Comparison of ENCODE assay signal across 20 cellular contexts in the genomic region with DNA sequence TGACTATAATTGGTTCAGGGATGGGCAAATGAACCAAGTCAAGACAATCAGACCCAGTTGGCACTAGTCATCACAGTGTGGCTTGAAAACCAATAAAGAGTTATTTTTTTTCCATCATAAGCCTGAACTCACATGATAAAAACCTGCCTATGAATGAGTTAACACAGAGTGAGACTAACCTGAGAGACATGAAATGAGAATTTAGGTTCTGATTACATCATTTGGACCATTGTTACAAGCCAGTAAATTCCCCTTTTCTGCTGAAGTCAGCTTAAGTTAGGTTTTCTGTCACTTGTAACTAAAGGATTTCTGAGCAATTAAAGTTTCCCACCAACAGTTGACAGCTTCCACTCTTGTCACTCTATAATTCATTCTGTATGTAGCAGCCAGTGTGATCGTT. TPM values are rescaled to one million over a fixed set of nuclear protein-coding genes. Genes with fewer than 3 reads are reported as not detected.
A peak's percentile ranks its signal among the peaks of the same experiment; 100 is the strongest.
DNase-seq lines count a peak whose midpoint lies in the region; ATAC-seq and TF ChIP-seq lines count a peak whose summit lies in the region.
"Had no signal": no experiment of that assay in that cellular context is flagged by ENCODE, and none has a peak within 500 bp of the region (broad histone marks: within the 10 kb centered on the region; RNA-seq: fewer than 3 reads in every experiment).

No MANE protein-coding gene starts in this region.

- WGBS in body of pancreas, 2 donors: 54 to 69% methylated on average over 1 of the region's 1 CpG

- H3K4me3 Mint-ChIP-seq in activated CD8-positive, alpha-beta memory T cell treated with anti-CD3 and anti-CD28 coated beads, Interleukin-2, amount 10 ng/mL, durations not matched to agents 7 days and 5 days: no peak overlapping the region
- no peak overlapping the region for H3K4me3 Mint-ChIP-seq in CD4-positive, CD25-positive, alpha-beta regulatory T cell
- H3K4me3 Mint-ChIP-seq in natural killer cell (no peak overlapping the region), endothelial cell (ENCODE audit: unreplicated experiment) (no peak overlapping the region)
- no peak overlapping the region for H3K4me3 Mint-ChIP-seq in stimulated activated memory B cell treated with anti-CD40 and anti-IgM and Interleukin-4, amounts not matched to agents 10 μg/mL and 1 μg/mL and 100 μg/mL, for 72 hours
- H3K4me3 Mint-ChIP-seq: CD8-positive, alpha-beta memory T cell; H9 had no signal

- peaks cover 53% of the 10 kb centered on the region for H3K36me3 Mint-ChIP-seq in activated CD8-positive, alpha-beta memory T cell treated with anti-CD3 and anti-CD28 coated beads, Interleukin-2, amount 10 ng/mL, durations not matched to agents 7 days and 5 days
- peaks cover 29% of the 10 kb centered on the region for H3K36me3 Mint-ChIP-seq in CD4-positive, CD25-positive, alpha-beta regulatory T cell
- peaks cover 10% of the 10 kb centered on the region for H3K36me3 Mint-ChIP-seq in natural killer cell
- H3K36me3 Mint-ChIP-seq in stimulated activated memory B cell treated with anti-CD40 and anti-IgM and Interleukin-4, amounts not matched to agents 10 μg/mL and 1 μg/mL and 100 μg/mL, for 72 hours: peaks cover 33% of the 10 kb centered on the region
- no peaks in the 10 kb centered on the region for H3K36me3 Mint-ChIP-seq in endothelial cell (ENCODE audit: low read depth, unreplicated experiment)

- no peak for ATAC-seq in activated CD8-positive, alpha-beta memory T cell treated with anti-CD3 and anti-CD28 coated beads, Interleukin-2, amount 10 ng/mL, durations not matched to agents 7 days and 5 days
- ATAC-seq in CD4-positive, CD25-positive, alpha-beta regulatory T cell (ENCODE audit: low read depth in 2 of 2): no peak
- ATAC-seq in natural killer cell (no peak), body of pancreas (no peak)
- no peak for ATAC-seq in stimulated activated memory B cell treated with anti-CD40 and anti-IgM and Interleukin-4, amounts not matched to agents 10 μg/mL and 1 μg/mL and 100 μg/mL, for 72 hours

- H3K9ac ChIP-seq in SK-N-MC (ENCODE audit: insufficient read length): no peak overlapping the region
- H3K9ac ChIP-seq: BLaER1 treated with 17β-estradiol and CSF1 and Interleukin-3, amounts not matched to agents 10 nM and 100 nM had no signal

- H3K27ac Mint-ChIP-seq in activated CD8-positive, alpha-beta memory T cell treated with anti-CD3 and anti-CD28 coated beads, Interleukin-2, amount 10 ng/mL, durations not matched to agents 7 days and 5 days: peak overlapping the region; percentile 4
- H3K27ac Mint-ChIP-seq in CD4-positive, CD25-positive, alpha-beta regulatory T cell: peak overlapping the region in 2 of 3 donors; percentile 62 to 68
- H3K27ac Mint-ChIP-seq in natural killer cell: peak overlapping the region; percentile 5 to 29
- H3K27ac Mint-ChIP-seq in stimulated activated memory B cell treated with anti-CD40 and anti-IgM and Interleukin-4, amounts not matched to agents 10 μg/mL and 1 μg/mL and 100 μg/mL, for 72 hours: no peak overlapping the region
- no peak overlapping the region for H3K27ac Mint-ChIP-seq in endothelial cell (ENCODE audit: unreplicated experiment)
- H3K27ac Mint-ChIP-seq: H9 had no signal

- H3K4me1 Mint-ChIP-seq in activated CD8-positive, alpha-beta memory T cell treated with anti-CD3 and anti-CD28 coated beads, Interleukin-2, amount 10 ng/mL, durations not matched to agents 7 days and 5 days: no peaks in the 10 kb centered on the region
- peaks cover 0 to 5% (median 0%) of the 10 kb centered on the region in 4 donors for H3K4me1 Mint-ChIP-seq in CD4-positive, CD25-positive, alpha-beta regulatory T cell
- H3K4me1 Mint-ChIP-seq in natural killer cell (no peaks in the 10 kb centered on the region), endothelial cell (ENCODE audit: unreplicated experiment) (no peaks in the 10 kb centered on the region)
- H3K4me1 Mint-ChIP-seq in stimulated activated memory B cell treated with anti-CD40 and anti-IgM and Interleukin-4, amounts not matched to agents 10 μg/mL and 1 μg/mL and 100 μg/mL, for 72 hours: no peaks in the 10 kb centered on the region
- H3K4me1 Mint-ChIP-seq: H9 had no signal

- H3K9me3 Mint-ChIP-seq in activated CD8-positive, alpha-beta memory T cell treated with anti-CD3 and anti-CD28 coated beads, Interleukin-2, amount 10 ng/mL, durations not matched to agents 7 days and 5 days (ENCODE audit: low read depth): no peaks in the 10 kb centered on the region
- no peaks in the 10 kb centered on the region for H3K9me3 Mint-ChIP-seq in CD4-positive, CD25-positive, alpha-beta regulatory T cell
- H3K9me3 Mint-ChIP-seq in natural killer cell: no peaks in the 10 kb centered on the region
- H3K9me3 Mint-ChIP-seq in stimulated activated memory B cell treated with anti-CD40 and anti-IgM and Interleukin-4, amounts not matched to agents 10 μg/mL and 1 μg/mL and 100 μg/mL, for 72 hours: no peaks in the 10 kb centered on the region
- no peaks in the 10 kb centered on the region for H3K9me3 Mint-ChIP-seq in endothelial cell (ENCODE audit: unreplicated experiment)
- H3K9me3 Mint-ChIP-seq: CD8-positive, alpha-beta memory T cell had no signal

- no peaks in the 10 kb centered on the region for H3K27me3 ChIP-seq in CD4-positive, CD25-positive, alpha-beta regulatory T cell (ENCODE audit: control insufficient read depth, insufficient read depth, low read length)
- H3K27me3 ChIP-seq in body of pancreas: no peaks in the 10 kb centered on the region
- H3K27me3 ChIP-seq: BLaER1 treated with 17β-estradiol and CSF1 and Interleukin-3, amounts not matched to agents 10 nM and 100 nM had no signal

- intact Hi-C loops in natural killer cell (cut with micrococcal nuclease): no loop called here
- intact Hi-C loops in body of pancreas (cut with DNase I): no loop called here

- H3K9me3 ChIP-seq in CD4-positive, CD25-positive, alpha-beta regulatory T cell (ENCODE audit: control insufficient read depth in 2 of 2, low read length in 2 of 2): no peaks in the 10 kb centered on the region
- H3K9me3 ChIP-seq in SK-N-MC (ENCODE audit: low read depth, low read length) (no peaks in the 10 kb centered on the region), body of pancreas (no peaks in the 10 kb centered on the region)
- H3K9me3 ChIP-seq: BLaER1 treated with 17β-estradiol and CSF1 and Interleukin-3, amounts not matched to agents 10 nM and 100 nM had no signal

- TF ChIP-seq CTCF in natural killer cell (IDR thresholded peaks at IDR 0.05) (no peak), endothelial cell (IDR thresholded peaks at IDR 0.05; ENCODE audit: unreplicated experiment) (no peak), body of pancreas (IDR thresholded peaks at IDR 0.05) (no peak)

- no peaks in the 10 kb centered on the region for H3K4me1 ChIP-seq in CD4-positive, CD25-positive, alpha-beta regulatory T cell (ENCODE audit: control insufficient read depth, insufficient read depth, low read length, poor library complexity, severe bottlenecking)
- no peaks in the 10 kb centered on the region for H3K4me1 ChIP-seq in body of pancreas
- H3K4me1 ChIP-seq: BLaER1 treated with 17β-estradiol and CSF1 and Interleukin-3, amounts not matched to agents 10 nM and 100 nM had no signal

- no peak for TF ChIP-seq POLR2A in body of pancreas (IDR thresholded peaks at IDR 0.05)

- H3K36me3 ChIP-seq in CD4-positive, CD25-positive, alpha-beta regulatory T cell (ENCODE audit: control insufficient read depth, insufficient read depth, low read length): peaks cover 57% of the 10 kb centered on the region
- no peaks in the 10 kb centered on the region for H3K36me3 ChIP-seq in SK-N-MC (ENCODE audit: insufficient read depth, low read length)
- H3K36me3 ChIP-seq in body of pancreas (replicated peaks in 1 of 2; ENCODE audit: insufficient read depth in 1 of 2, low read depth in 2 of 2): no peaks in the 10 kb centered on the region

- H3K27me3 Mint-ChIP-seq in activated CD8-positive, alpha-beta memory T cell treated with anti-CD3 and anti-CD28 coated beads, Interleukin-2, amount 10 ng/mL, durations not matched to agents 7 days and 5 days: no peaks in the 10 kb centered on the region
- no peaks in the 10 kb centered on the region for H3K27me3 Mint-ChIP-seq in CD4-positive, CD25-positive, alpha-beta regulatory T cell
- H3K27me3 Mint-ChIP-seq in natural killer cell (ENCODE audit: low read depth in 2 of 2) (no peaks in the 10 kb centered on the region), endothelial cell (ENCODE audit: unreplicated experiment) (no peaks in the 10 kb centered on the region)
- no peaks in the 10 kb centered on the region for H3K27me3 Mint-ChIP-seq in stimulated activated memory B cell treated with anti-CD40 and anti-IgM and Interleukin-4, amounts not matched to agents 10 μg/mL and 1 μg/mL and 100 μg/mL, for 72 hours
- H3K27me3 Mint-ChIP-seq: CD8-positive, alpha-beta memory T cell had no signal

- CTCF ChIA-PET in activated CD8-positive, alpha-beta memory T cell treated with anti-CD3 and anti-CD28 coated beads, Interleukin-2, amount 10 ng/mL, durations not matched to agents 7 days and 5 days (lab: Charles Lee): no interaction called here

- no peak overlapping the region for H3K27ac ChIP-seq in CD4-positive, CD25-positive, alpha-beta regulatory T cell (ENCODE audit: insufficient read depth, low read length, poor library complexity, severe bottlenecking)
- H3K27ac ChIP-seq in SK-N-MC: peak overlapping the region; percentile 77
- no peak overlapping the region for H3K27ac ChIP-seq in body of pancreas
- H3K27ac ChIP-seq: BLaER1 treated with 17β-estradiol and CSF1 and Interleukin-3, amounts not matched to agents 10 nM and 100 nM had no signal

- no peak overlapping the region for H3K4me3 ChIP-seq in CD4-positive, CD25-positive, alpha-beta regulatory T cell (ENCODE audit: low read depth, low read length)
- H3K4me3 ChIP-seq in SK-N-MC (no peak overlapping the region), body of pancreas (no peak overlapping the region)
- H3K4me3 ChIP-seq: BLaER1 treated with 17β-estradiol and CSF1 and Interleukin-3, amounts not matched to agents 10 nM and 100 nM had no signal

- no peak for DNase-seq in activated CD8-positive, alpha-beta memory T cell treated with anti-CD3 and anti-CD28 coated beads, Interleukin-2, amount 10 ng/mL, durations not matched to agents 7 days and 5 days
- no peak for DNase-seq in activated CD8-positive, alpha-beta memory T cell treated with anti-CD3 and anti-CD28 coated beads, Interleukin-2, amount 50 U/mL, for 4 hours
- no peak for DNase-seq in CD4-positive, CD25-positive, alpha-beta regulatory T cell
- DNase-seq in SK-N-MC (ENCODE audit: low read depth, low spot score) (no peak), natural killer cell (no peak), endothelial cell (ENCODE audit: low spot score) (no peak), body of pancreas (no peak)
- DNase-seq: CD8-positive, alpha-beta memory T cell; DMS79; H9; NCI-H1417; NCI-H187 treated with DMSO at 0.1 percent for 48 hours; NCI-H2227 treated with DMSO at 0.1 percent for 48 hours; NCI-H524; NCI-H82; OCI-M1; SHP77 had no signal

RNA-seq across cellular contexts. Expression of a gene that starts 9.6 kb away (rescaled TPM):
- total RNA-seq in activated CD8-positive, alpha-beta memory T cell treated with anti-CD3 and anti-CD28 coated beads, Interleukin-2, amount 10 ng/mL, durations not matched to agents 7 days and 5 days: 10 to 100 TPM; 23.7 to 24.9 TPM
- 52.1 TPM for total RNA-seq in CD4-positive, CD25-positive, alpha-beta regulatory T cell
- 10 to 100 TPM; 43.8 to 52.7 (median 49.8) TPM for polyA plus RNA-seq in CD4-positive, CD25-positive, alpha-beta regulatory T cell
- 10 to 100 TPM; 30.1 to 37.9 (median 36.5) TPM for total RNA-seq in natural killer cell
- 15.0 TPM for total RNA-seq in endothelial cell (ENCODE audit: unreplicated experiment)
- 10 to 100 TPM; 14.2 to 17.4 TPM for total RNA-seq in body of pancreas

RNA-seq across cellular contexts. Expression of a gene that starts 49.6 kb away (rescaled TPM):
- 100 to 1,000 TPM; 112 to 133 TPM for total RNA-seq in activated CD8-positive, alpha-beta memory T cell treated with anti-CD3 and anti-CD28 coated beads, Interleukin-2, amount 10 ng/mL, durations not matched to agents 7 days and 5 days
- total RNA-seq in CD4-positive, CD25-positive, alpha-beta regulatory T cell: 58.5 TPM
- polyA plus RNA-seq in CD4-positive, CD25-positive, alpha-beta regulatory T cell: 10 to 100 TPM; 49.1 to 93.4 (median 65.1) TPM
- total RNA-seq in natural killer cell (100 to 1,000 TPM in 2 of 3 donors, 10 to 100 TPM in 1; 98.4 to 122 (median 104) TPM), endothelial cell (ENCODE audit: unreplicated experiment) (0.87 TPM), body of pancreas (1 to 10 TPM; 2.9 to 4.6 TPM)
- total RNA-seq: H9, HT-29 had no signal

Comparison
In these comparisons a context has a peak if more than half of its experiments do, and no peak if none do; other contexts are left out.
1. H3K27ac Mint-ChIP-seq: peak in activated CD8-positive, alpha-beta memory T cell treated with anti-CD3 and anti-CD28 coated beads, Interleukin-2, amount 10 ng/mL, durations not matched to agents 7 days and 5 days (single experiment), CD4-positive, CD25-positive, alpha-beta regulatory T cell (2 of 3) and natural killer cell (2 of 2); none in stimulated activated memory B cell treated with anti-CD40 and anti-IgM and Interleukin-4, amounts not matched to agents 10 μg/mL and 1 μg/mL and 100 μg/mL, for 72 hours (single experiment) and endothelial cell (single experiment).
2. RNA of a gene that starts 49.6 kb away (total RNA-seq): 112 to 133 TPM in activated CD8-positive, alpha-beta memory T cell treated with anti-CD3 and anti-CD28 coated beads, Interleukin-2, amount 10 ng/mL, durations not matched to agents 7 days and 5 days, 98.4 to 122 TPM in natural killer cell and 58.5 TPM in CD4-positive, CD25-positive, alpha-beta regulatory T cell (single experiment); 2.9 to 4.6 TPM in body of pancreas and 0.87 TPM in endothelial cell (single experiment); every median in the first group is over 10 times any median in the second.